In genomic region chr6:43725643-43726580, GRCh38 we compare ENCODE assay signal across 13 cellular contexts. TPM values are rescaled to one million over a fixed set of nuclear protein-coding genes. Genes with fewer than 3 reads are reported as not detected.
A peak's percentile ranks its signal among the peaks of the same experiment; 100 is the strongest.
DNase-seq lines count a peak whose midpoint lies in the region; ATAC-seq, FAIRE-seq and TF ChIP-seq lines count a peak whose summit lies in the region.
"Had no signal": no experiment of that assay in that cellular context is flagged by ENCODE, and none has a peak within 500 bp of the region (broad histone marks: within the 10 kb centered on the region; RNA-seq: fewer than 3 reads in every experiment).

No MANE protein-coding gene starts in this region.

- H2AFZ ChIP-seq in OCI-LY7 (ENCODE audit: low read length), result peak overlapping the region; percentile 58; the same call in 1 of the 2 replicates

- no peaks in the 10 kb centered on the region for H3K79me2 ChIP-seq in OCI-LY7 (ENCODE audit: insufficient read depth, low read depth, low read length)

- intact Hi-C loops in OCI-LY7 (cut with micrococcal nuclease; ENCODE audit: unreplicated experiment), result no loop called here

- H3K9me2 ChIP-seq in OCI-LY7 (ENCODE audit: insufficient read depth, low read length), result no peaks in the 10 kb centered on the region

- H3K4me1 Mint-ChIP-seq in T-helper 2 cell treated with Interferon-gamma antibody and Interleukin-4, amounts not matched to agents 5 μg/mL and 100 μg/mL, for 36 hours (ENCODE audit: low read depth), result peaks cover 26% of the 10 kb centered on the region
- peaks cover 24% of the 10 kb centered on the region for H3K4me1 Mint-ChIP-seq in central memory CD8-positive, alpha-beta T cell

- POLR2A ChIA-PET in OCI-LY7 (lab: Charles Lee), result interaction anchor here (0.6 kb wide), 1 partner anchor 890 kb away, joined by 3 read pairs; no protein-coding TSS in a partner anchor

- H3K4me1 ChIP-seq in OCI-LY7 (ENCODE audit: insufficient read depth, low read length, poor library complexity, severe bottlenecking), result peaks cover 25% of the 10 kb centered on the region
- peaks cover 19% of the 10 kb centered on the region for H3K4me1 ChIP-seq in skeletal muscle satellite cell (ENCODE audit: control insufficient read depth, insufficient read depth, low read length)

- no peak overlapping the region; the same call in 1 of the 2 replicates for H3K4me2 ChIP-seq in OCI-LY7 (ENCODE audit: low read length)
- peak overlapping the region; percentile 32 for H3K4me2 ChIP-seq in skeletal muscle satellite cell (ENCODE audit: low read length)

- no peak for FAIRE-seq in D721Med (lab: Jason Lieb, UNC)
- FAIRE-seq: G401.6 had no signal

- TF ChIP-seq CTCF in OCI-LY7 (conservative IDR thresholded peaks at IDR 0.05; ENCODE audit: low read length) (no peak), D721Med (IDR thresholded peaks at IDR 0.05; ENCODE audit: insufficient read depth, missing control alignments) (no peak)

- H3K4me3 ChIP-seq in OCI-LY7 (ENCODE audit: low read depth, low read length, poor library complexity, severe bottlenecking) (no peak overlapping the region), skeletal muscle satellite cell (ENCODE audit: low read length) (no peak overlapping the region)
- H3K4me3 ChIP-seq: coronary artery, lung had no signal

- H3K36me3 ChIP-seq in OCI-LY7 (ENCODE audit: insufficient read depth, low read length) (no peaks in the 10 kb centered on the region), skeletal muscle satellite cell (ENCODE audit: insufficient read depth, low read length) (no peaks in the 10 kb centered on the region)

- peaks cover 10% of the 10 kb centered on the region for H3K27me3 ChIP-seq in skeletal muscle satellite cell (ENCODE audit: control insufficient read depth, insufficient read depth, low read length)

- H3K9me3 Mint-ChIP-seq in T-helper 2 cell treated with Interferon-gamma antibody and Interleukin-4, amounts not matched to agents 5 μg/mL and 100 μg/mL, for 36 hours, result peaks cover 6% of the 10 kb centered on the region
- peaks cover 6% of the 10 kb centered on the region for H3K9me3 Mint-ChIP-seq in central memory CD8-positive, alpha-beta T cell

- BruUV-seq in OCI-LY7 (replicated peaks; lab: Mats Ljungman, UMichigan), result no TSS peak

- no peaks in the 10 kb centered on the region for H3K27me3 Mint-ChIP-seq in T-helper 2 cell treated with Interferon-gamma antibody and Interleukin-4, amounts not matched to agents 5 μg/mL and 100 μg/mL, for 36 hours (ENCODE audit: low read depth)
- no peaks in the 10 kb centered on the region for H3K27me3 Mint-ChIP-seq in central memory CD8-positive, alpha-beta T cell

- no peaks in the 10 kb centered on the region for H4K20me1 ChIP-seq in OCI-LY7 (ENCODE audit: insufficient read depth, low read length)

- no peak for ATAC-seq in central memory CD8-positive, alpha-beta T cell (replicated peaks; ENCODE audit: extremely low read depth, poor library complexity, severe bottlenecking)

- H3K4me3 Mint-ChIP-seq in T-helper 2 cell treated with Interferon-gamma antibody and Interleukin-4, amounts not matched to agents 5 μg/mL and 100 μg/mL, for 36 hours, result peak overlapping the region; percentile 49
- H3K4me3 Mint-ChIP-seq in central memory CD8-positive, alpha-beta T cell, result peak overlapping the region; percentile 12

- H3K9me3 ChIP-seq in OCI-LY7 (ENCODE audit: low read length) (peaks cover 6% of the 10 kb centered on the region), skeletal muscle satellite cell (replicated peaks; ENCODE audit: low read length) (no peaks in the 10 kb centered on the region)

- CTCF ChIA-PET in OCI-LY7 (lab: Charles Lee; ENCODE audit: unreplicated experiment), result interaction anchor here (1.5 kb wide), 1 partner anchor 44 kb away, joined by 5 read pairs; the partner anchor contains the start of gene VEGFA

- no peak overlapping the region for H3K9ac ChIP-seq in skeletal muscle satellite cell (ENCODE audit: low read depth, low read length)

- H3K36me3 Mint-ChIP-seq in T-helper 2 cell treated with Interferon-gamma antibody and Interleukin-4, amounts not matched to agents 5 μg/mL and 100 μg/mL, for 36 hours (ENCODE audit: low read depth), result peaks cover under 1% of the 10 kb centered on the region
- peaks cover 5% of the 10 kb centered on the region for H3K36me3 Mint-ChIP-seq in central memory CD8-positive, alpha-beta T cell (ENCODE audit: insufficient read depth)

- DNase-seq in T-helper 2 cell treated with Interferon-gamma antibody and Interleukin-4, amounts not matched to agents 5 μg/mL and 100 μg/mL, for 36 hours (ENCODE audit: low spot score), result no peak
- DNase-seq in T-helper 2 cell (no peak), OCI-LY7 (ENCODE audit: low spot score) (no peak), medulla oblongata (ENCODE audit: extremely low spot score) (no peak), putamen (ENCODE audit: low spot score) (no peak), D721Med (ENCODE audit: insufficient read length, low spot score) (no peak)
- DNase-seq in central memory CD8-positive, alpha-beta T cell (ENCODE audit: low spot score in 2 of 2), result no peak
- DNase-seq: ACHN, glutamatergic neuron had no signal

- no peak overlapping the region for H3K27ac ChIP-seq in OCI-LY7 (ENCODE audit: low read depth, low read length, poor library complexity, severe bottlenecking)

- H3K27ac Mint-ChIP-seq in T-helper 2 cell treated with Interferon-gamma antibody and Interleukin-4, amounts not matched to agents 5 μg/mL and 100 μg/mL, for 36 hours, result peak overlapping the region; percentile 65
- H3K27ac Mint-ChIP-seq in central memory CD8-positive, alpha-beta T cell (ENCODE audit: low read depth), result peak overlapping the region; percentile 70

RNA-seq across cellular contexts. Expression of gene MRPS18A, which starts 38.3 kb away (rescaled TPM):
- 57.3 and 86.1 TPM in 2 replicates for total RNA-seq in OCI-LY7 (2014; rRNA removed; shearing (Covaris generic))
- 54.7 and 61.6 TPM in 2 replicates for total RNA-seq in OCI-LY7 (2022)
- total RNA-seq in skeletal muscle satellite cell (2012; rRNA removed), result 33.0 and 39.1 TPM in 2 replicates

RNA-seq across cellular contexts. Expression of gene VEGFA, which starts 44.1 kb away (rescaled TPM):
- 59.7 and 66.3 TPM in 2 replicates for total RNA-seq in OCI-LY7 (2014; rRNA removed; shearing (Covaris generic))
- total RNA-seq in OCI-LY7 (2022), result 64.5 and 88.5 TPM in 2 replicates
- total RNA-seq in skeletal muscle satellite cell (2012; rRNA removed), result 135 and 169 TPM in 2 replicates
